Comparison of ENCODE assay signal across 18 cellular contexts in the genomic region with DNA sequence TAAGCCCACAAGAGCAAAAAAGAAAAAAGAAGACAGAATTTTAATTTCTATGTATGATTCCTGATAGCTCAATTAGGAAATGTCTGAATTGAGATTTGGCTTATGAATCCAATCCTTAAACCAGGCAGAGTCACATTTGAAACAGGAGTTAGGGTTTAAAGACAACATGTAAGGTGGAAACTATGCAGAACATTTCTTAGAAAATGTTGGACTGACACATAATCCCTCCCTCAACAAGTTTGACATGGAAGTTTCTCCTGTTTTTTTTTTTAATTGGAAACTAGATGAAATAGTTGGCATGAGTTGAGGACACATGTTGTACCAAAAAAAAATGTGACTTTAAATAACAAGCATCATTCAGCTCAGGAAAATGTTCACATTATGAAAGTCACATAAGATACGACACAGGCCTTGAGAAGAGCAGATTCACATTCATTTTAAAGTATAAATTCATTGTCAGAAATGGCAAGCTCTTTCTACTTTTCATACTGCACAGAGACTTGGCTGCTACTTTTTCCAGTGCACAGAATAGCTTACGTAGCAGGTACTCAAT.
A peak's percentile ranks its signal among the peaks of the same experiment; 100 is the strongest.
DNase-seq lines count a peak whose midpoint lies in the region; TF ChIP-seq lines count a peak whose summit lies in the region.
"Had no signal": no experiment of that assay in that cellular context is flagged by ENCODE, and none has a peak within 500 bp of the region (broad histone marks: within the 10 kb centered on the region; RNA-seq: fewer than 3 reads in every experiment).

No MANE protein-coding gene starts in this region.

- H3K36me3 ChIP-seq in BLaER1 (no peaks in the 10 kb centered on the region), Karpas-422 (ENCODE audit: insufficient read depth, low read length) (peaks cover 19% of the 10 kb centered on the region), esophagus muscularis mucosa (no peaks in the 10 kb centered on the region), mesenchymal stem cell (ENCODE audit: control insufficient read depth in 1 of 2, insufficient read depth in 2 of 2, low read depth in 1 of 2, low read length in 2 of 2) (no peaks in the 10 kb centered on the region)

- TF ChIP-seq POLR2A in esophagus muscularis mucosa (IDR thresholded peaks at IDR 0.05; ENCODE audit: low read depth), result no peak

- H3K4ac ChIP-seq in mesenchymal stem cell (ENCODE audit: low read depth in 1 of 2, low read length in 2 of 2), result no peak overlapping the region

- H3K79me2 ChIP-seq in Karpas-422 (ENCODE audit: low read length), result 0 out of 2 replicates have a peak, but pooled peaks cover 3% of the 10 kb centered on the region

- TF ChIP-seq CTCF in esophagus muscularis mucosa (IDR thresholded peaks at IDR 0.05) (no peak), retinal pigment epithelial cell (conservative IDR thresholded peaks at IDR 0.05; ENCODE audit: low read depth, low read length) (no peak)

- H3K9me3 ChIP-seq in BLaER1, result peaks cover 9% of the 10 kb centered on the region; the same call in 1 of the 2 replicates
- H3K9me3 ChIP-seq in Karpas-422 (ENCODE audit: low read length), result no peaks in the 10 kb centered on the region
- H3K9me3 ChIP-seq in esophagus muscularis mucosa, result no peaks in the 10 kb centered on the region
- no peaks in the 10 kb centered on the region for H3K9me3 ChIP-seq in mesenchymal stem cell (ENCODE audit: control insufficient read depth, low read length)
- H3K9me3 ChIP-seq: SK-N-SH had no signal

- no peak overlapping the region for H3K9ac ChIP-seq in BLaER1
- H3K9ac ChIP-seq in Karpas-422 (ENCODE audit: low read length), result peak overlapping the region; percentile 62
- H3K9ac ChIP-seq in mesenchymal stem cell (ENCODE audit: low read length), result no peak overlapping the region
- H3K9ac ChIP-seq: SK-N-SH had no signal

- peak overlapping the region; percentile 49 for H3K4me2 ChIP-seq in BLaER1
- peak overlapping the region; percentile 66 for H3K4me2 ChIP-seq in Karpas-422 (ENCODE audit: low read depth, low read length, poor library complexity, severe bottlenecking)
- H3K4me2 ChIP-seq in mesenchymal stem cell (ENCODE audit: low read length, poor library complexity, severe bottlenecking), result no peak overlapping the region
- H3K4me2 ChIP-seq: GM23338, SK-N-SH had no signal

- H3K23ac ChIP-seq in mesenchymal stem cell (ENCODE audit: low read length in 2 of 2), result no peak overlapping the region

- no peak overlapping the region for H2BK12ac ChIP-seq in mesenchymal stem cell (ENCODE audit: low read length in 2 of 2)

- H2BK120ac ChIP-seq in mesenchymal stem cell (ENCODE audit: low read depth, low read length), result no peak overlapping the region

- H4K8ac ChIP-seq in mesenchymal stem cell (ENCODE audit: low read length), result no peak overlapping the region

- DNase-seq in Karpas-422 (no peak), esophagus muscularis mucosa (ENCODE audit: extremely low spot score) (peak; percentile 62), retinal pigment epithelial cell (ENCODE audit: low read depth) (peak; percentile 62), mesenchymal stem cell (no peak), NCI-H1930 (lab: John Stamatoyannopoulos, UW) (no peak)
- DNase-seq in stimulated activated CD4-positive, alpha-beta T cell treated with anti-CD3 and anti-CD28 coated beads, Interleukin-15, amount 100 ng/mL, for 24 hours, result no peak
- DNase-seq: AML-193; GDM1; NCI-H1105 treated with DMSO at 0.1 percent for 48 hours; NCI-H1694; NCI-H510A; NCI-H748 treated with DMSO at 0.1 percent for 48 hours; NK-92 treated with Interleukin-12 subunit alpha and Interleukin-12 subunit beta, amount 100 ng/mL, for 24 hours; OCI-M1; SHP77 treated with DMSO at 0.1 percent for 48 hours; SK-N-SH had no signal

- intact Hi-C loops in esophagus muscularis mucosa (cut with DNase I), result no loop called here

- H3K79me1 ChIP-seq in mesenchymal stem cell (replicated peaks; ENCODE audit: low read length, poor library complexity, severe bottlenecking), result no peaks in the 10 kb centered on the region

- H3K4me1 ChIP-seq in BLaER1 (peaks cover 35% of the 10 kb centered on the region), Karpas-422 (ENCODE audit: low read length) (peaks cover 100% of the 10 kb centered on the region), esophagus muscularis mucosa (peaks cover 0 to 37% (median 13%) of the 10 kb centered on the region in 4 donors), mesenchymal stem cell (ENCODE audit: control insufficient read depth, insufficient read depth, low read depth, low read length) (no peaks in the 10 kb centered on the region)

- no peak for TF ChIP-seq EP300 in esophagus muscularis mucosa (IDR thresholded peaks at IDR 0.05)

- H2AFZ ChIP-seq in Karpas-422 (ENCODE audit: low read length) (no peak overlapping the region), mesenchymal stem cell (ENCODE audit: low read depth, low read length) (no peak overlapping the region)
- H2AFZ ChIP-seq: GM23338 had no signal

- no peaks in the 10 kb centered on the region for H3K9me2 ChIP-seq in Karpas-422 (replicated peaks; ENCODE audit: insufficient read depth, low read length)
- H3K9me2 ChIP-seq: SK-N-SH had no signal

- H2BK5ac ChIP-seq in mesenchymal stem cell (ENCODE audit: low read depth, low read length, poor library complexity, severe bottlenecking), result no peak overlapping the region

- no peak overlapping the region for H2AK5ac ChIP-seq in mesenchymal stem cell (ENCODE audit: low read length, severe bottlenecking)

- no peak overlapping the region for H3K18ac ChIP-seq in mesenchymal stem cell (ENCODE audit: low read depth in 1 of 2, low read length in 2 of 2)

- no peak overlapping the region for H4K91ac ChIP-seq in mesenchymal stem cell (ENCODE audit: low read length)

- H3K14ac ChIP-seq in mesenchymal stem cell (ENCODE audit: low read length in 2 of 2), result no peak overlapping the region

- WGBS in esophagus muscularis mucosa, result 45% methylated on average over 2 of the region's 2 CpGs
- 95% methylated on average over 2 of the region's 2 CpGs for WGBS in mesenchymal stem cell

- no peaks in the 10 kb centered on the region for H3K27me3 ChIP-seq in BLaER1
- H3K27me3 ChIP-seq in Karpas-422 (ENCODE audit: low read length), result no peaks in the 10 kb centered on the region
- H3K27me3 ChIP-seq in esophagus muscularis mucosa, result no peaks in the 10 kb centered on the region
- no peaks in the 10 kb centered on the region for H3K27me3 ChIP-seq in mesenchymal stem cell (ENCODE audit: control insufficient read depth in 1 of 2, insufficient read depth in 1 of 2, low read length in 2 of 2)

- H4K20me1 ChIP-seq in BLaER1 (no peaks in the 10 kb centered on the region), Karpas-422 (ENCODE audit: insufficient read depth, low read depth, low read length) (no peaks in the 10 kb centered on the region)

- H2BK15ac ChIP-seq in mesenchymal stem cell (ENCODE audit: low read depth, poor library complexity, severe bottlenecking), result no peak overlapping the region

- H3K4me3 ChIP-seq in BLaER1, result no peak overlapping the region
- peak overlapping the region; percentile 21 for H3K4me3 ChIP-seq in Karpas-422 (ENCODE audit: low read length)
- H3K4me3 ChIP-seq in esophagus muscularis mucosa, result no peak overlapping the region
- no peak overlapping the region for H3K4me3 ChIP-seq in retinal pigment epithelial cell (ENCODE audit: low read length)
- H3K4me3 ChIP-seq in mesenchymal stem cell (ENCODE audit: insufficient read depth in 1 of 2, low read depth in 1 of 2, low read length in 2 of 2), result no peak overlapping the region
- H3K4me3 ChIP-seq: GM23338 had no signal

- no peak overlapping the region for H3K27ac ChIP-seq in BLaER1
- peak overlapping the region; percentile 94 for H3K27ac ChIP-seq in Karpas-422 (ENCODE audit: low read length)
- peak overlapping the region in 3 of 4 donors; percentile 45 to 70 (median 51) for H3K27ac ChIP-seq in esophagus muscularis mucosa (replicated peaks in 1 of 4)
- H3K27ac ChIP-seq in mesenchymal stem cell (ENCODE audit: low read length, poor library complexity, severe bottlenecking), result no peak overlapping the region

Comparison
In these comparisons a context has a peak if more than half of its experiments do, and no peak if none do; other contexts are left out.
1. H3K27ac ChIP-seq: peak in Karpas-422 (single experiment) and esophagus muscularis mucosa (3 of 4); none in BLaER1 (single experiment) and mesenchymal stem cell (single experiment).
2. DNase-seq: peak in esophagus muscularis mucosa (single experiment) and retinal pigment epithelial cell (single experiment); none in Karpas-422 (single experiment), mesenchymal stem cell (single experiment), stimulated activated CD4-positive, alpha-beta T cell treated with anti-CD3 and anti-CD28 coated beads, Interleukin-15, amount 100 ng/mL, for 24 hours (single experiment) and NCI-H1930 (0 of 2).